Comparison of ENCODE assay signal across 8 cellular contexts in the genomic region with DNA sequence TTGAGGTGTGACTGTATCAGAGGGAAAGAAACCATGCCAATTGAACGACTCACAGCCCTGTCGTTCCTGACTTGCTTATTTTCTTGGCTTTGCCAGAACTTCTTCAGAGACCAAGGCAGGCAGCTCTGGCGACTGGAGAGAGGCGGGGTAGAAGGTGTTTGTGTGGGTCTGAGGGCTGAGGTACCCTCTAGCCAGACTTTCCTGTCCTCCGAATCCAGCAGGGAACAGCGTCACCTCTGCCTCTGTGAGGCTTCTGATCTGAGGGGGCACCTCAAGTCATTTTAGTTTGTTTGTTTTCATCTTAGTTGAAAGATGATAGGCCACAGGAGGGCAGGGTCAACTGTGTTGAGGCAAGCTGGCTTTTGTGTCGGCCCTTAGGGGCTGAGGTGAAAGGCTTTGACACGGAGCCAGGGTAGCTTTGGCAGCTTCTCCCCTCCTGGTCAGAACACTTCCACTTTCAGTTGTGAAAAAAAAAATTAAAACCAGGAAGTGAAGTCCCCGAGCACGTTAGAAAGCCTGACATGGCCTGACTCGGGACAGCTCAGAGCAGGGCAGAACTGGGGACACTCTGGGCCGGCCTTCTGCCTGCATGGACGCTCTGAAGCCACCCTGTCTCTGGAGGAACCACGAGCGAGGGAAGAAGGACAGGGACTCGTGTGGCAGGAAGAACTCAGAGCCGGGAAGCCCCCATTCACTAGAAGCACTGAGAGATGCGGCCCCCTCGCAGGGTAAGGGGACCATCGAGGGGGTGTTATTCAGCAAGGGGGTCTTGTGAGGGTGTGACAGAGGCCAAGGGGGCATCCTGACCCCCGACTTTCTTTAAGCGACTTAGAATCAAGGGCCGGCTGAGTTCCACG. TPM values are rescaled to one million over a fixed set of nuclear protein-coding genes. Genes with fewer than 3 reads are reported as not detected.
DNase-seq lines count a peak whose midpoint lies in the region; ATAC-seq and TF ChIP-seq lines count a peak whose summit lies in the region.

No MANE protein-coding gene starts in this region.

- no peaks in the 10 kb centered on the region for H3K9me3 ChIP-seq in SU-DHL-6 (ENCODE audit: insufficient read depth, low read length)
- no peaks in the 10 kb centered on the region for H3K9me3 ChIP-seq in right lobe of liver

- no peaks in the 10 kb centered on the region for H3K36me3 ChIP-seq in SU-DHL-6 (ENCODE audit: low read length)
- no peaks in the 10 kb centered on the region for H3K36me3 ChIP-seq in brain microvascular endothelial cell (replicated peaks)
- no peaks in the 10 kb centered on the region for H3K36me3 ChIP-seq in right lobe of liver

- no peaks in the 10 kb centered on the region for H3K9me2 ChIP-seq in SU-DHL-6 (replicated peaks; ENCODE audit: insufficient read depth, low read length)

- DNase-seq in AG08396 (ENCODE audit: low spot score) (peak; percentile 47), brain microvascular endothelial cell (peak; percentile 9), right lobe of liver (peak; percentile 84 to 91 (median 86)), cerebellar nuclear complex (lab: John Stamatoyannopoulos, UW) (no peak)
- DNase-seq in stimulated activated naive CD4-positive, alpha-beta T cell (lab: John Stamatoyannopoulos, UW), result peak in 5 of 6 experiments; percentile 22 to 69 (median 58)

- H3K4me3 ChIP-seq in SU-DHL-6 (ENCODE audit: insufficient read depth, low read length, poor library complexity, severe bottlenecking) (peak overlapping the region; percentile 76), brain microvascular endothelial cell (ENCODE audit: low read depth, low read length) (no peak overlapping the region), right lobe of liver (peak overlapping the region; percentile 54 to 62 (median 58))

- H3K4me2 ChIP-seq in SU-DHL-6 (ENCODE audit: low read depth, low read length, poor library complexity, severe bottlenecking), result peak overlapping the region; percentile 93

- H3K27ac ChIP-seq in SU-DHL-6 (ENCODE audit: low read depth, low read length), result peak overlapping the region; percentile 40
- H3K27ac ChIP-seq in brain microvascular endothelial cell, result no peak overlapping the region
- peak overlapping the region; percentile 79 to 95 (median 86) for H3K27ac ChIP-seq in right lobe of liver

- TF ChIP-seq CTCF in SU-DHL-6 (IDR thresholded peaks at IDR 0.05; ENCODE audit: insufficient read depth, low read length, poor library complexity, severe bottlenecking) (no peak), brain microvascular endothelial cell (IDR thresholded peaks at IDR 0.05; ENCODE audit: low read depth, low read length, missing control alignments) (no peak), right lobe of liver (IDR thresholded peaks at IDR 0.05) (peak in 2 of 4 donors; percentile 9 to 10)

- no peaks in the 10 kb centered on the region for H3F3A ChIP-seq in SU-DHL-6 (ENCODE audit: insufficient read depth)

- in situ Hi-C loops in brain microvascular endothelial cell (cut with HindIII; ENCODE audit: low pct_ligation_motif_present, low sequenced_read_pairs), result no loop called here

- no peaks in the 10 kb centered on the region for H4K20me1 ChIP-seq in SU-DHL-6 (ENCODE audit: low read depth, low read length)

- peak overlapping the region; percentile 86 for H3K9ac ChIP-seq in SU-DHL-6 (ENCODE audit: low read length)

- H3K4me1 ChIP-seq in right lobe of liver, result peaks cover 0 to 58% (median 12%) of the 10 kb centered on the region in 4 donors

- ATAC-seq in GM19043 (IDR thresholded peaks at IDR 0.05; ENCODE audit: low read depth, unreplicated experiment) (peak; percentile 83), HG03159 (IDR thresholded peaks at IDR 0.05; ENCODE audit: unreplicated experiment) (peak; percentile 86), right lobe of liver (peak; percentile 62 to 75 (median 72))

- under 1% methylated on average over 19 of the region's 24 CpGs for WGBS in right lobe of liver (ENCODE audit: insufficient coverage, low coverage, low lambda C conversion rate, missing lambda C conversion rate)

- peak; percentile 48 for TF ChIP-seq POLR2A in right lobe of liver (IDR thresholded peaks at IDR 0.05)

- peak overlapping the region; percentile 97 for H2AFZ ChIP-seq in SU-DHL-6 (ENCODE audit: low read depth, low read length, severe bottlenecking)

- intact Hi-C loops in right lobe of liver (cut with DNase I), result no loop called here

- H3K27me3 ChIP-seq in SU-DHL-6 (ENCODE audit: low read length), result no peaks in the 10 kb centered on the region
- H3K27me3 ChIP-seq in brain microvascular endothelial cell (replicated peaks), result no peaks in the 10 kb centered on the region
- H3K27me3 ChIP-seq in right lobe of liver, result no peaks in the 10 kb centered on the region

- peaks cover 24% of the 10 kb centered on the region for H3K79me2 ChIP-seq in SU-DHL-6 (ENCODE audit: insufficient read depth, low read length)

RNA-seq across cellular contexts. Expression of gene ACSL5, which starts 2.0 kb away (rescaled TPM):
- 10 to 100 TPM; 35.1 to 92.4 (median 73.8) TPM for total RNA-seq in right lobe of liver

Comparison
In these comparisons a context has a peak if more than half of its experiments do, and no peak if none do; other contexts are left out.
1. DNase-seq: peak in AG08396 (single experiment), brain microvascular endothelial cell (single experiment), right lobe of liver (3 of 3) and stimulated activated naive CD4-positive, alpha-beta T cell (5 of 6); none in cerebellar nuclear complex (0 of 2).
2. Peak in every context shown above with its lines, with median percentiles within 50 percentile points of each other: ATAC-seq.